ENCODE assay signal across 14 cellular contexts in genomic region chr15:64846246-64846645, GRCh38. TPM values are rescaled to one million over a fixed set of nuclear protein-coding genes. Genes with fewer than 3 reads are reported as not detected.
DNase-seq lines count a peak whose midpoint lies in the region; ATAC-seq and TF ChIP-seq lines count a peak whose summit lies in the region.
"Had no signal": no experiment of that assay in that cellular context is flagged by ENCODE, and none has a peak within 500 bp of the region (broad histone marks: within the 10 kb centered on the region; RNA-seq: fewer than 3 reads in every experiment).

No MANE protein-coding gene starts in this region.

- POLR2A ChIA-PET in CD4-positive, alpha-beta T cell (lab: Charles Lee), result interaction anchor here (3.1 to 4.2 kb wide), 2 partner anchors 48 kb away, joined by 12 to 33 read pairs; no protein-coding TSS in a partner anchor
- POLR2A ChIA-PET in RWPE1 (lab: Yijun Ruan, JAX; ENCODE audit: low non-redundant PET), result no interaction called here

- peak overlapping the region in 1 of 4 donors; percentile 85 for H3K4me3 ChIP-seq in gastrocnemius medialis
- H3K4me3 ChIP-seq: mucosa of descending colon, smooth muscle cell had no signal

- H3K27ac ChIP-seq in CD4-positive, alpha-beta T cell (ENCODE audit: low read depth, low read length), result no peak overlapping the region
- H3K27ac ChIP-seq in RWPE1 (peak overlapping the region; percentile 92), gastrocnemius medialis (peak overlapping the region in 3 of 4 donors; percentile 24 to 91 (median 42))
- H3K27ac ChIP-seq: epithelial cell of prostate had no signal

- intact Hi-C loops in CD4-positive, alpha-beta T cell (cut with DNase I, micrococcal nuclease), result loop anchor here in 1 of 2 experiments (10.0 kb wide), 1 partner anchor 339 kb away; the partner anchor contains the start of gene CLPX
- intact Hi-C loops in gastrocnemius medialis (cut with DNase I; ENCODE audit: low total_unique reads), result no loop called here

- H3K4me3 Mint-ChIP-seq in CD4-positive, alpha-beta T cell, result peak overlapping the region; percentile 38
- peak overlapping the region; percentile 34 for H3K4me3 Mint-ChIP-seq in glutamatergic neuron (ENCODE audit: unreplicated experiment)

- H3K4me1 ChIP-seq in gastrocnemius medialis, result peaks cover 0 to 18% of the 10 kb centered on the region in 2 donors

- no peaks in the 10 kb centered on the region for H3K27me3 Mint-ChIP-seq in CD4-positive, alpha-beta T cell
- H3K27me3 Mint-ChIP-seq in glutamatergic neuron (ENCODE audit: unreplicated experiment), result peaks cover 6% of the 10 kb centered on the region

- ATAC-seq in CD4-positive, alpha-beta T cell (ENCODE audit: poor library complexity), result no peak
- ATAC-seq in gastrocnemius medialis, result no peak
- ATAC-seq in HG03025 (IDR thresholded peaks at IDR 0.05; ENCODE audit: low FRiP score, unreplicated experiment), result no peak
- ATAC-seq: activated T-cell treated with anti-CD3 and anti-CD28 coated beads, Interleukin-2, amount 50 U/mL, for 72 hours; mucosa of descending colon had no signal

- DNase-seq in CD4-positive, alpha-beta T cell, result no peak
- DNase-seq in RWPE1 (ENCODE audit: low spot score), result no peak
- DNase-seq in glutamatergic neuron, result no peak
- no peak for DNase-seq in gastrocnemius medialis
- no peak for DNase-seq in stimulated activated naive CD4-positive, alpha-beta T cell treated with Interleukin-2 at 50 U/mL for 16 hours (lab: John Stamatoyannopoulos, UW)
- DNase-seq in NCI-H526 treated with DMSO at 0.1 percent for 48 hours (lab: John Stamatoyannopoulos, UW), result no peak
- DNase-seq in OCI-M2 (lab: John Stamatoyannopoulos, UW; ENCODE audit: unreplicated experiment), result no peak
- DNase-seq: activated T-cell treated with anti-CD3 and anti-CD28 coated beads, Interleukin-2, amount 50 U/mL, for 72 hours; NCI-H226; SHP77 treated with DMSO at 0.1 percent for 48 hours had no signal

- H3K36me3 ChIP-seq in gastrocnemius medialis, result no peaks in the 10 kb centered on the region

- no peaks in the 10 kb centered on the region for H3K9me3 Mint-ChIP-seq in CD4-positive, alpha-beta T cell
- peaks cover 12% of the 10 kb centered on the region for H3K9me3 Mint-ChIP-seq in glutamatergic neuron (ENCODE audit: unreplicated experiment)
- H3K9me3 Mint-ChIP-seq: activated T-cell treated with anti-CD3 and anti-CD28 coated beads, Interleukin-2, amount 50 U/mL, for 72 hours had no signal

- H3K27me3 ChIP-seq in CD4-positive, alpha-beta T cell (ENCODE audit: control insufficient read depth, insufficient read depth, low read length), result no peaks in the 10 kb centered on the region
- no peaks in the 10 kb centered on the region for H3K27me3 ChIP-seq in gastrocnemius medialis

- peaks cover 72% of the 10 kb centered on the region for H3K4me1 Mint-ChIP-seq in CD4-positive, alpha-beta T cell (ENCODE audit: low read depth)
- peaks cover 21% of the 10 kb centered on the region for H3K4me1 Mint-ChIP-seq in glutamatergic neuron (ENCODE audit: low read depth, unreplicated experiment)

- CTCF ChIA-PET in CD4-positive, alpha-beta T cell (lab: Charles Lee), result no interaction called here
- CTCF ChIA-PET in RWPE1 (lab: Yijun Ruan, JAX), result interaction anchor here (2.1 kb wide), 1 partner anchor 11 kb away, joined by 10 read pairs; no protein-coding TSS in a partner anchor

- TF ChIP-seq CTCF in CD4-positive, alpha-beta T cell (IDR thresholded peaks at IDR 0.05), result no peak
- no peak for TF ChIP-seq CTCF in RWPE1 (conservative IDR thresholded peaks at IDR 0.05; ENCODE audit: low read depth)
- TF ChIP-seq CTCF in glutamatergic neuron (IDR thresholded peaks at IDR 0.05; ENCODE audit: partially characterized antibody, unreplicated experiment), result no peak
- TF ChIP-seq CTCF in gastrocnemius medialis (IDR thresholded peaks at IDR 0.05 in 4 of 5, conservative IDR thresholded peaks at IDR 0.05 in 1 of 5), result no peak

- in situ Hi-C loops in gastrocnemius medialis (cut with MboI; ENCODE audit: low sequenced_read_pairs in 4 of 4), result loop anchor here in 1 of 4 donors (10.0 kb wide), 1 partner anchor 49 kb away; no protein-coding TSS in a partner anchor

- no peak for TF ChIP-seq POLR2A in gastrocnemius medialis (IDR thresholded peaks at IDR 0.05)

- peak overlapping the region; percentile 83 for H3K27ac Mint-ChIP-seq in CD4-positive, alpha-beta T cell
- no peak overlapping the region for H3K27ac Mint-ChIP-seq in glutamatergic neuron (ENCODE audit: unreplicated experiment)

- H3K9me3 ChIP-seq in CD4-positive, alpha-beta T cell (ENCODE audit: control insufficient read depth, low read length), result no peaks in the 10 kb centered on the region
- no peaks in the 10 kb centered on the region for H3K9me3 ChIP-seq in gastrocnemius medialis
- H3K9me3 ChIP-seq: mucosa of descending colon had no signal

- peaks cover 63% of the 10 kb centered on the region for H3K36me3 Mint-ChIP-seq in CD4-positive, alpha-beta T cell (ENCODE audit: low read depth)
- no peaks in the 10 kb centered on the region for H3K36me3 Mint-ChIP-seq in glutamatergic neuron (ENCODE audit: unreplicated experiment)

RNA-seq across cellular contexts. Expression of gene PLEKHO2, which starts 4.5 kb away (rescaled TPM):
- 1 to 10 TPM; 5.6 to 5.9 TPM for total RNA-seq in CD4-positive, alpha-beta T cell
- total RNA-seq in glutamatergic neuron (ENCODE audit: unreplicated experiment) (18.0 TPM), gastrocnemius medialis (1 to 10 TPM; 2.0 to 5.4 (median 3.3) TPM)

RNA-seq across cellular contexts. Expression of gene PIF1, which starts 20.8 kb away (rescaled TPM):
- under 1 TPM; 0.22 to 0.27 TPM for total RNA-seq in CD4-positive, alpha-beta T cell
- total RNA-seq in glutamatergic neuron (ENCODE audit: unreplicated experiment) (8.6 TPM), gastrocnemius medialis (under 1 TPM in 2 of 4 donors, not detected in 2; 0.17 to 0.26 TPM)
